In genomic region chr2:203804070-203804469, GRCh38 we compare ENCODE assay signal across 10 cellular contexts.
A peak's percentile ranks its signal among the peaks of the same experiment; 100 is the strongest.
DNase-seq lines count a peak whose midpoint lies in the region; ATAC-seq and TF ChIP-seq lines count a peak whose summit lies in the region.
"Had no signal": no experiment of that assay in that cellular context is flagged by ENCODE, and none has a peak within 500 bp of the region (broad histone marks: within the 10 kb centered on the region; RNA-seq: fewer than 3 reads in every experiment).

No MANE protein-coding gene starts in this region.

- H3K9me3 Mint-ChIP-seq in central memory CD8-positive, alpha-beta T cell = peaks cover 10% of the 10 kb centered on the region

- no peak overlapping the region for H3K9ac ChIP-seq in SK-N-MC (ENCODE audit: insufficient read length)

- peaks cover 1% of the 10 kb centered on the region for H3K36me3 Mint-ChIP-seq in central memory CD8-positive, alpha-beta T cell (ENCODE audit: insufficient read depth)

- peak; percentile 81 for DNase-seq in CD1c-positive myeloid dendritic cell (ENCODE audit: extremely low spot score)
- DNase-seq in SK-N-MC (ENCODE audit: low read depth, low spot score) = peak; percentile 82
- DNase-seq in central memory CD8-positive, alpha-beta T cell (ENCODE audit: low spot score in 2 of 2) = no peak
- DNase-seq in psoas muscle = no peak
- DNase-seq in NCI-H128 (lab: John Stamatoyannopoulos, UW; ENCODE audit: unreplicated experiment) = no peak
- no peak for DNase-seq in germinal center (ENCODE audit: low spot score)
- no peak for DNase-seq in foreskin melanocyte
- DNase-seq in medulla oblongata (ENCODE audit: extremely low spot score) = no peak

- no peaks in the 10 kb centered on the region for H3K27me3 ChIP-seq in psoas muscle (ENCODE audit: insufficient read depth in 3 of 3, low read length in 2 of 3)

- 18 to 27% (median 24%) methylated on average over 4 of the region's 4 CpGs for WGBS in psoas muscle, 3 donors

- H3K9me3 ChIP-seq in SK-N-MC (ENCODE audit: low read depth, low read length) (peaks cover 6% of the 10 kb centered on the region; the same call in 1 of the 2 replicates), psoas muscle (peaks cover 16% of the 10 kb centered on the region)

- H3K27ac ChIP-seq in SK-N-MC (peak overlapping the region; percentile 68; the same call in 1 of the 2 replicates), psoas muscle (peak overlapping the region; percentile 25)

- ATAC-seq in central memory CD8-positive, alpha-beta T cell (replicated peaks; ENCODE audit: extremely low read depth, poor library complexity, severe bottlenecking) = peak; percentile 74
- peak in 3 of 4 donors; percentile 36 to 57 (median 43) for ATAC-seq in psoas muscle
- ATAC-seq: K562 had no signal

- peak overlapping the region; percentile 52 for H3K27ac Mint-ChIP-seq in central memory CD8-positive, alpha-beta T cell (ENCODE audit: low read depth)
- H3K27ac Mint-ChIP-seq: mesothelial cell of epicardium had no signal

- H3K4me1 ChIP-seq in psoas muscle = peaks cover 5% of the 10 kb centered on the region

- H3K4me1 Mint-ChIP-seq in central memory CD8-positive, alpha-beta T cell = peaks cover 51% of the 10 kb centered on the region

- intact Hi-C loops in psoas muscle (cut with DNase I) = loop anchor here in 1 of 2 donors (5.0 kb wide), 1 partner anchor 42 kb away; no protein-coding TSS in a partner anchor

- peak overlapping the region; percentile 37 for H3K4me3 Mint-ChIP-seq in central memory CD8-positive, alpha-beta T cell
- H3K4me3 Mint-ChIP-seq: mesothelial cell of epicardium had no signal

- peak overlapping the region; percentile 45 for H3K4me3 ChIP-seq in SK-N-MC
- H3K4me3 ChIP-seq in psoas muscle = no peak overlapping the region
- H3K4me3 ChIP-seq: K562 had no signal

- no peaks in the 10 kb centered on the region for H3K36me3 ChIP-seq in SK-N-MC (ENCODE audit: insufficient read depth, low read length)
- no peaks in the 10 kb centered on the region for H3K36me3 ChIP-seq in psoas muscle (ENCODE audit: insufficient read depth in 1 of 2, low read depth in 1 of 2)

- TF ChIP-seq CTCF in psoas muscle (IDR thresholded peaks at IDR 0.05) = no peak

- no peaks in the 10 kb centered on the region for H3K27me3 Mint-ChIP-seq in central memory CD8-positive, alpha-beta T cell

Comparison
In these comparisons a context has a peak if more than half of its experiments do, and no peak if none do; other contexts are left out.
1. DNase-seq: peak in CD1c-positive myeloid dendritic cell (single experiment) and SK-N-MC (single experiment); none in central memory CD8-positive, alpha-beta T cell (0 of 2), psoas muscle (0 of 2), NCI-H128 (single experiment), germinal center (single experiment), foreskin melanocyte (single experiment) and medulla oblongata (single experiment).